34 cellular contexts compared by ENCODE assay signal in genomic region chr13:111513766-111514611, GRCh38.
"Had no signal": no experiment of that assay in that cellular context is flagged by ENCODE, and none has a peak within 500 bp of the region (broad histone marks: within the 10 kb centered on the region; RNA-seq: fewer than 3 reads in every experiment).

No MANE protein-coding gene starts in this region.

- H3K9me3 Mint-ChIP-seq: activated B cell treated with CpG ODN at 0.5 μM for 24 hours; activated CD8-positive, alpha-beta T cell treated with anti-CD3 and anti-CD28 coated beads for 36 hours; activated naive CD4-positive, alpha-beta T cell treated with anti-CD3 and anti-CD28 coated beads for 36 hours; activated naive CD8-positive, alpha-beta T cell treated with anti-CD3 and anti-CD28 coated beads for 36 hours; activated T-helper 1 cell treated with anti-CD3 and anti-CD28 coated beads, Interleukin-12 subunit alpha, Interleukin-12 subunit beta, Interleukin-2, Interleukin-4 antibody, amounts not matched to agents 30 ng/mL and 10 ng/mL and 1 ng/mL, durations not matched to agents 14 hours and 24 hours and 36 hours; effector memory CD8-positive, alpha-beta T cell; naive thymus-derived CD8-positive, alpha-beta T cell; neural crest cell; stimulated activated naive CD8-positive, alpha-beta T cell treated with anti-CD3 and anti-CD28 coated beads, Interleukin-15, amount 100 ng/mL, for 72 hours had no signal

- H3K36me3 Mint-ChIP-seq: activated naive CD8-positive, alpha-beta T cell treated with anti-CD3 and anti-CD28 coated beads for 36 hours; memory B cell; naive thymus-derived CD8-positive, alpha-beta T cell; stimulated activated memory B cell treated with anti-CD40 and anti-IgM and Interleukin-4, amounts not matched to agents 10 μg/mL and 1 μg/mL and 100 μg/mL, for 72 hours had no signal

- H3K4me3 Mint-ChIP-seq: activated B cell treated with CpG ODN at 0.5 μM for 24 hours; activated CD8-positive, alpha-beta T cell treated with anti-CD3 and anti-CD28 coated beads for 36 hours; activated naive CD4-positive, alpha-beta T cell treated with anti-CD3 and anti-CD28 coated beads for 36 hours; activated naive CD8-positive, alpha-beta T cell treated with anti-CD3 and anti-CD28 coated beads for 36 hours; activated T-helper 1 cell treated with anti-CD3 and anti-CD28 coated beads, Interleukin-12 subunit alpha, Interleukin-12 subunit beta, Interleukin-2, Interleukin-4 antibody, amounts not matched to agents 30 ng/mL and 10 ng/mL and 1 ng/mL, durations not matched to agents 14 hours and 24 hours and 36 hours; effector memory CD8-positive, alpha-beta T cell; memory B cell; naive thymus-derived CD8-positive, alpha-beta T cell; neural crest cell; stimulated activated memory B cell treated with anti-CD40 and anti-IgM and Interleukin-4, amounts not matched to agents 10 μg/mL and 1 μg/mL and 100 μg/mL, for 72 hours; stimulated activated naive CD8-positive, alpha-beta T cell treated with anti-CD3 and anti-CD28 coated beads, Interleukin-15, amount 100 ng/mL, for 72 hours had no signal

- DNase-seq: activated B cell treated with CpG ODN at 0.5 μM for 24 hours; activated CD4-positive, alpha-beta T cell treated with anti-CD3 and anti-CD28 coated beads, Interleukin-2, amount 50 U/mL, for 1 hour; activated CD8-positive, alpha-beta T cell treated with anti-CD3 and anti-CD28 coated beads for 36 hours; activated naive CD4-positive, alpha-beta T cell treated with anti-CD3 and anti-CD28 coated beads for 36 hours; activated naive CD8-positive, alpha-beta T cell treated with anti-CD3 and anti-CD28 coated beads for 36 hours; activated T-cell treated with anti-CD3 and anti-CD28 coated beads for 4 hours; adrenal gland; aorta; body of pancreas; cerebellar nuclear complex; cortex of kidney; effector memory CD8-positive, alpha-beta T cell; erythroblast; gastrocnemius medialis; left colon; naive thymus-derived CD8-positive, alpha-beta T cell; occipital lobe; stimulated activated CD4-positive, alpha-beta T cell treated with anti-CD3 and anti-CD28 coated beads, Interleukin-1b, Interleukin-23, amount 100 ng/mL, for 48 hours; stimulated activated CD4-positive, alpha-beta T cell treated with anti-CD3 and anti-CD28 coated beads, Interleukin-4, amount 100 ng/mL, for 4 hours; stimulated activated CD8-positive, alpha-beta memory T cell treated with anti-CD3 and anti-CD28 coated beads, Interleukin-4, amount 100 ng/mL, for 48 hours; stimulated activated naive CD8-positive, alpha-beta T cell treated with anti-CD3 and anti-CD28 coated beads, Interleukin-15, amount 100 ng/mL, for 72 hours; substantia nigra; T-helper 2 cell; thyroid gland had no signal

- H3K79me2 ChIP-seq: hepatocyte had no signal

- H3K4me3 ChIP-seq: adrenal gland, body of pancreas, gastrocnemius medialis, hepatocyte, right lobe of liver, skin epidermis, thyroid gland, upper lobe of left lung, vagina had no signal

- H3K27ac ChIP-seq: adrenal gland, body of pancreas, gastrocnemius medialis, hepatocyte, right lobe of liver, skin epidermis, thyroid gland, upper lobe of left lung, vagina had no signal

- H3K36me3 ChIP-seq: adrenal gland, gastrocnemius medialis, right lobe of liver, thyroid gland, upper lobe of left lung, vagina had no signal

- ATAC-seq: activated CD8-positive, alpha-beta T cell treated with anti-CD3 and anti-CD28 coated beads for 36 hours; body of pancreas; effector memory CD8-positive, alpha-beta T cell; gastrocnemius medialis; left colon; naive thymus-derived CD8-positive, alpha-beta T cell; stimulated activated memory B cell treated with anti-CD40 and anti-IgM and Interleukin-4, amounts not matched to agents 10 μg/mL and 1 μg/mL and 100 μg/mL, for 72 hours; stimulated activated naive CD8-positive, alpha-beta T cell treated with anti-CD3 and anti-CD28 coated beads, Interleukin-15, amount 100 ng/mL, for 72 hours had no signal

- H3K27me3 Mint-ChIP-seq: activated naive CD8-positive, alpha-beta T cell treated with anti-CD3 and anti-CD28 coated beads for 36 hours had no signal

- H3K9me3 ChIP-seq: adrenal gland, body of pancreas, gastrocnemius medialis, right lobe of liver, thyroid gland, upper lobe of left lung, vagina had no signal

- H3K4me1 ChIP-seq: adrenal gland, body of pancreas, gastrocnemius medialis, right lobe of liver, thyroid gland, upper lobe of left lung, vagina had no signal

- FAIRE-seq: keratinocyte had no signal

- H2AFZ ChIP-seq: hepatocyte had no signal

- H3K27me3 ChIP-seq: body of pancreas, right lobe of liver, thyroid gland, upper lobe of left lung, vagina had no signal

- H3K4me2 ChIP-seq: hepatocyte had no signal

- H3K27ac Mint-ChIP-seq: activated B cell treated with CpG ODN at 0.5 μM for 24 hours; activated CD8-positive, alpha-beta T cell treated with anti-CD3 and anti-CD28 coated beads for 36 hours; activated naive CD4-positive, alpha-beta T cell treated with anti-CD3 and anti-CD28 coated beads for 36 hours; activated naive CD8-positive, alpha-beta T cell treated with anti-CD3 and anti-CD28 coated beads for 36 hours; activated T-helper 1 cell treated with anti-CD3 and anti-CD28 coated beads, Interleukin-12 subunit alpha, Interleukin-12 subunit beta, Interleukin-2, Interleukin-4 antibody, amounts not matched to agents 30 ng/mL and 10 ng/mL and 1 ng/mL, durations not matched to agents 14 hours and 24 hours and 36 hours; effector memory CD8-positive, alpha-beta T cell; memory B cell; stimulated activated memory B cell treated with anti-CD40 and anti-IgM and Interleukin-4, amounts not matched to agents 10 μg/mL and 1 μg/mL and 100 μg/mL, for 72 hours had no signal

- H3K4me1 Mint-ChIP-seq: activated B cell treated with CpG ODN at 0.5 μM for 24 hours; activated naive CD8-positive, alpha-beta T cell treated with anti-CD3 and anti-CD28 coated beads for 36 hours; memory B cell; stimulated activated memory B cell treated with anti-CD40 and anti-IgM and Interleukin-4, amounts not matched to agents 10 μg/mL and 1 μg/mL and 100 μg/mL, for 72 hours; stimulated activated naive CD8-positive, alpha-beta T cell treated with anti-CD3 and anti-CD28 coated beads, Interleukin-15, amount 100 ng/mL, for 72 hours had no signal
